8 cellular contexts compared by ENCODE assay signal in the genomic region with DNA sequence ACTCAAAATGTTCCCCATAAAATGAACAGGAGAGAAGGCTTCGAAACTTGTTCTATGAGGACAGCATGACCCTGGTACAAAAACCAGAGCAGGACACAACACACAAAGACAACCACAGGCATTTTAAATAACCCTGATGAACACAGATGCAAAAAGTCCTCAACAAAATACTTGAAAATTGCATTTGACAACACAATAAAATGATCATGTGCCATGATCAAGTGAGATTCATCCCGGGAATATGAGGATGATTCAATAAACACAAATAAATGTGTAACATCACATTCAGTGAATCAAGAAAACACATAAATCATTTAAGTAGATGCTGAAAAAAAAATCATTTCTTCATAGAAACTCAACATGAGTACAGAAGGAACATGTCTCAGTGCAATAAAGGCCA.
"Had no signal": no experiment of that assay in that cellular context is flagged by ENCODE, and none has a peak within 500 bp of the region (broad histone marks: within the 10 kb centered on the region; RNA-seq: fewer than 3 reads in every experiment).

No MANE protein-coding gene starts in this region.

- ATAC-seq: GM12878 had no signal

- FAIRE-seq: G401.6, GM12878, GM12891, GM12892, GM18507, GM19239 had no signal

- DNase-seq: GDM1, GF-D8 had no signal

- H3K4me3 ChIP-seq: GM12878 had no signal
